In the genomic region with DNA sequence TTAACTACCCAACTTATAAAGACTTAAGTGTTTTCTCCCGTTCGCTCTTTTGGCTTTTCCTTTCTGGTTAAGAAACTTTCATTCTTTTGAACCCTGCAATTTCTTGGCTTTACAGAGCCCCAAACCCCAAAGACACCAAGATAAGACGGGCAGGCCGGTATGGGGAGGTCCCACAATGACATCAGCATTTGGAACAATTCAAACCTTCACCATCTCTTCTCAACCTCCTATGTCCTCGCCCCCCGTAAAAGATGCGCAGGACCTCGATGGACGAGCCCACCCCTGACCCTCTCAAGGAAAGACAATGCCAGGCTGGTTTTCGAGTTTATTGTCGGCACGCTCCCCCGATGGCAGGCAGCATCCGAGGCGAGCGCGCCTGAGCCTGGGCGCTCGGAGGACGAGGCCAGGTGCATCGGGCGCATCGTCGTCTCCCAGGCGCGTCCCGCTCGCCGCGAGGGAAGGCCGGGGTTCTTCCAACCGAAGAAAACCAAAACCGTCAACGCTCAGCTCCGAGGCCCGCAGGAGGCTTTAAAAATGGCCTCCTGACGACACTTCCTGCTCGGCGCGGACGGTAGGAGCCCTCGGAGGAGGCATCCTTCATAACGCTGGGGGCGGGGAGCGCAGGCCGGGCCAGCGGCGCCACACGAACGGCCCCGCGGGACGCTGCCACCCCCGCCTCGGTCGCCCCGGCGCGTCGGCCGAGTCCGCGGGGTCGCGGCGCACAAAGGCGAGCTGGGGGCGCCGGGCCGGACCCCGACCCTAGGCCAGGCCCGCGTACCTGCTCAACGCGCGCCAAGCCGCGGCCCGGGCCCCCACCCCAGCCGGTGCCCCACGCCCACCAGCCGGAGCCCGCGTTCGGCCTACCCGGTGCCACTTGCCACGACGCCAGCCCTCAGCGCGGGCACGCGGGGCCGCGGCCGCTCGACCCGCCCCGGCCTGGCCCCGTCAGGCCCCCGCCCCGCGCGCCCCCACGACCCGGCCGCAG, we compare ENCODE assay signal across 8 cellular contexts. TPM values are rescaled to one million over a fixed set of nuclear protein-coding genes. Genes with fewer than 3 reads are reported as not detected.
DNase-seq lines count a peak whose midpoint lies in the region; ATAC-seq and TF ChIP-seq lines count a peak whose summit lies in the region.

No MANE protein-coding gene starts in this region.

- TF ChIP-seq CTCF in cardiac muscle cell (IDR thresholded peaks at IDR 0.05; ENCODE audit: low read depth, low read length): no peak

- H3K9me3 ChIP-seq in cardiac muscle cell (ENCODE audit: low read depth): no peaks in the 10 kb centered on the region

- peak; percentile 67 for ATAC-seq in HG03039 (IDR thresholded peaks at IDR 0.05; ENCODE audit: unreplicated experiment)

- no peak overlapping the region for H3K27ac ChIP-seq in cardiac muscle cell

- DNase-seq in NCI-H345 (lab: John Stamatoyannopoulos, UW) (peak; percentile 44), NCI-H345 treated with DMSO at 0.1 percent for 48 hours (lab: John Stamatoyannopoulos, UW; ENCODE audit: unreplicated experiment) (no peak), RPMI8226 (peak; percentile 53), cardiac muscle cell (ENCODE audit: low read depth in 1 of 2, low spot score in 1 of 2) (peak; percentile 50 to 74), putamen (ENCODE audit: low spot score) (peak; percentile 31), medulla oblongata (ENCODE audit: extremely low spot score) (no peak)
- DNase-seq in activated naive CD4-positive, alpha-beta T cell treated with anti-CD3 and anti-CD28 coated beads, Interleukin-2, amount 50 U/mL, for 16 hours: peak; percentile 65

- peaks cover 25% of the 10 kb centered on the region for H3K27me3 ChIP-seq in cardiac muscle cell

- no peaks in the 10 kb centered on the region for H3K4me1 ChIP-seq in cardiac muscle cell (ENCODE audit: low read depth)

- peaks cover 8% of the 10 kb centered on the region for H3K36me3 ChIP-seq in cardiac muscle cell

- peak overlapping the region; percentile 30 for H3K4me3 ChIP-seq in cardiac muscle cell

RNA-seq across cellular contexts. Expression of gene ZNF518B, which starts 0.7 kb away (rescaled TPM):
- 27.5 and 35.2 TPM in 2 replicates for total RNA-seq in cardiac muscle cell
- 15.8 and 17.0 TPM in 2 replicates for polyA plus RNA-seq in cardiac muscle cell

Comparison
In these comparisons a context has a peak if more than half of its experiments do, and no peak if none do; other contexts are left out.
1. DNase-seq: peak in NCI-H345 (single experiment), RPMI8226 (single experiment), activated naive CD4-positive, alpha-beta T cell treated with anti-CD3 and anti-CD28 coated beads, Interleukin-2, amount 50 U/mL, for 16 hours (single experiment), cardiac muscle cell (2 of 2) and putamen (single experiment); none in NCI-H345 treated with DMSO at 0.1 percent for 48 hours (single experiment) and medulla oblongata (single experiment).